Comparison of ENCODE assay signal across 13 cellular contexts in genomic region chr15:68806220-68807105, GRCh38. TPM values are rescaled to one million over a fixed set of nuclear protein-coding genes. Genes with fewer than 3 reads are reported as not detected.
DNase-seq lines count a peak whose midpoint lies in the region; ATAC-seq, FAIRE-seq and TF ChIP-seq lines count a peak whose summit lies in the region.
"Had no signal": no experiment of that assay in that cellular context is flagged by ENCODE, and none has a peak within 500 bp of the region (broad histone marks: within the 10 kb centered on the region; RNA-seq: fewer than 3 reads in every experiment).

No MANE protein-coding gene starts in this region.

- TF ChIP-seq CTCF in right atrium auricular region (IDR thresholded peaks at IDR 0.05) (no peak), nephron progenitor cell (IDR thresholded peaks at IDR 0.05) (no peak), colonic mucosa (IDR thresholded peaks at IDR 0.05) (no peak)

- H3K36me3 Mint-ChIP-seq in nephron progenitor cell (ENCODE audit: low read depth) = peaks cover 53% of the 10 kb centered on the region

- peak overlapping the region; percentile 68 for H3K27ac Mint-ChIP-seq in nephron progenitor cell

- intact Hi-C loops in Right ventricle myocardium inferior (cut with DNase I) (no loop called here), cardiac septum (cut with DNase I) (no loop called here), colonic mucosa (cut with DNase I) (no loop called here)

- FAIRE-seq in HTR-8/SVneo (lab: Jason Lieb, UNC) = no peak

- DNase-seq in Right ventricle myocardium inferior (ENCODE audit: missing footprints) = no peak
- DNase-seq in cardiac septum (ENCODE audit: low spot score) = no peak
- DNase-seq in right atrium auricular region (ENCODE audit: low spot score) = no peak
- no peak for DNase-seq in nephron progenitor cell
- DNase-seq in GM03348 (ENCODE audit: low spot score) = no peak
- DNase-seq in colonic mucosa = no peak
- no peak for DNase-seq in HTR-8/SVneo (ENCODE audit: insufficient read length, low spot score)
- DNase-seq: activated CD4-positive, alpha-beta T cell treated with anti-CD3 and anti-CD28 coated beads, Interleukin-2, amount 50 U/mL, for 48 hours; amniotic stem cell; HCEC 1CT; NCI-H526 treated with DMSO at 0.1 percent for 48 hours had no signal

- no peaks in the 10 kb centered on the region for H3K9me3 Mint-ChIP-seq in nephron progenitor cell

- no peak overlapping the region for H3K9ac ChIP-seq in colonic mucosa (ENCODE audit: low read depth in 2 of 2, low read length in 2 of 2)

- ATAC-seq in Right ventricle myocardium inferior (peak; percentile 59), GM21723 (IDR thresholded peaks at IDR 0.05; ENCODE audit: unreplicated experiment) (no peak)
- ATAC-seq: right lobe of liver had no signal

- H3K36me3 ChIP-seq in right atrium auricular region (no peaks in the 10 kb centered on the region), colonic mucosa (no peaks in the 10 kb centered on the region)
- H3K36me3 ChIP-seq: right lobe of liver had no signal

- no peaks in the 10 kb centered on the region for H3K27me3 Mint-ChIP-seq in nephron progenitor cell (ENCODE audit: low read depth, poor library complexity)

- H3K27ac ChIP-seq in right atrium auricular region (peak overlapping the region; percentile 17 to 45), colonic mucosa (no peak overlapping the region)
- H3K27ac ChIP-seq: right lobe of liver had no signal

- peaks cover 74% of the 10 kb centered on the region for H3K4me1 Mint-ChIP-seq in nephron progenitor cell

- H3K4me1 ChIP-seq in right atrium auricular region = peaks cover 0 to 76% of the 10 kb centered on the region in 2 donors
- no peaks in the 10 kb centered on the region for H3K4me1 ChIP-seq in colonic mucosa

- H3K4me3 ChIP-seq in right atrium auricular region = no peak overlapping the region
- H3K4me3 ChIP-seq in colonic mucosa = no peak overlapping the region
- H3K4me3 ChIP-seq: right lobe of liver had no signal

- H3K27me3 ChIP-seq in right atrium auricular region (no peaks in the 10 kb centered on the region), colonic mucosa (no peaks in the 10 kb centered on the region)
- H3K27me3 ChIP-seq: right lobe of liver had no signal

- H3K9me3 ChIP-seq in right atrium auricular region (no peaks in the 10 kb centered on the region), colonic mucosa (no peaks in the 10 kb centered on the region)
- H3K9me3 ChIP-seq: right lobe of liver had no signal

- peak overlapping the region; percentile 58 for H3K4me3 Mint-ChIP-seq in nephron progenitor cell

RNA-seq across cellular contexts. Expression of gene ANP32A, which starts 14.2 kb away (rescaled TPM):
- total RNA-seq in Right ventricle myocardium inferior = 134 TPM
- 180 TPM for total RNA-seq in cardiac septum
- 10 to 100 TPM; 60.9 to 69.2 TPM for total RNA-seq in right atrium auricular region
- total RNA-seq in colonic mucosa = 100 to 1,000 TPM; 126 to 177 TPM
